Comparison of ENCODE assay signal across 27 cellular contexts in the genomic region with DNA sequence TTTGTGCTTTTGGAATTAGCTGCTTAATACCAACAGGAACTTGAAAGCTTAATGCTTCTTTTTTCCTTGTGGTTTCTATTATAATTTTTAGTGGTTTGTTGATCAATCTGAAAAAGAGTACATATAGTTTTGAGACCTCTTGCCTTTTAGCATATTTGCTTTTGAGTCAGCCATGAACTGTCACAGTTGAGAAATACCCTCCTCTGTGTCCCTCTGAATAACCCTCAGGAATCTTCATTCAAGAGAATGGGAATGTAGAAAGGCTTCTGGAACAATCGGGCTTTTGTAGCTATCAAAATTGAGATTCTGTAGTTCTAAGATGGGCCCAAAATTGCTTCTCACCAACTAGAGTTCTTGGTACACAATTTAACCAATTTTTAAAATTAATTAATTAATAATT.
DNase-seq lines count a peak whose midpoint lies in the region; ATAC-seq and TF ChIP-seq lines count a peak whose summit lies in the region.
"Had no signal": no experiment of that assay in that cellular context is flagged by ENCODE, and none has a peak within 500 bp of the region (broad histone marks: within the 10 kb centered on the region; RNA-seq: fewer than 3 reads in every experiment).

No MANE protein-coding gene starts in this region.

- no peaks in the 10 kb centered on the region for H4K20me1 ChIP-seq in Karpas-422 (ENCODE audit: insufficient read depth, low read depth, low read length)

- peak; percentile 72 for DNase-seq in HCEC 1CT
- peak; percentile 62 for DNase-seq in choroid plexus epithelial cell (ENCODE audit: low read depth)
- DNase-seq in foreskin fibroblast: peak; percentile 58 to 76
- no peak for DNase-seq in Karpas-422
- DNase-seq in right lobe of liver: no peak
- DNase-seq in erythroblast (lab: John Stamatoyannopoulos, UW): no peak
- DNase-seq: CD8-positive, alpha-beta T cell; DMS 273 treated with DMSO at 0.1 percent for 48 hours; DMS79; EL; GDM1; GOT3; NCI-H1092 treated with DMSO at 0.1 percent for 48 hours; NCI-H1436; NCI-H187; NCI-H2081 treated with DMSO at 0.1 percent for 48 hours; NCI-H2171; NCI-H226; NCI-H510A; NCI-H69; SIG-M5; SK-N-SH had no signal

- H3K9ac ChIP-seq in Karpas-422 (ENCODE audit: low read length): no peak overlapping the region
- H3K9ac ChIP-seq: SK-N-SH had no signal

- H3K4me3 ChIP-seq in choroid plexus epithelial cell (ENCODE audit: low read depth, low read length) (no peak overlapping the region), foreskin fibroblast (ENCODE audit: low read depth in 1 of 2, low read length in 2 of 2) (no peak overlapping the region), Karpas-422 (ENCODE audit: low read length) (no peak overlapping the region), right lobe of liver (no peak overlapping the region)
- H3K4me3 ChIP-seq: A549 had no signal

- H3K9me2 ChIP-seq in Karpas-422 (replicated peaks; ENCODE audit: insufficient read depth, low read length): no peaks in the 10 kb centered on the region
- H3K9me2 ChIP-seq: SK-N-SH had no signal

- no peak overlapping the region for H3K27ac ChIP-seq in Karpas-422 (ENCODE audit: low read length)
- H3K27ac ChIP-seq in right lobe of liver: no peak overlapping the region
- H3K27ac ChIP-seq: A549, C4-2B, HL-60 had no signal

- H3K9me3 ChIP-seq in Karpas-422 (ENCODE audit: low read length) (no peaks in the 10 kb centered on the region), right lobe of liver (no peaks in the 10 kb centered on the region)
- H3K9me3 ChIP-seq: A549, SK-N-SH had no signal

- ATAC-seq in right lobe of liver (no peak), HG03432 (IDR thresholded peaks at IDR 0.05; ENCODE audit: unreplicated experiment) (no peak)
- ATAC-seq: A549; CD8-positive, alpha-beta T cell; HCT116 had no signal

- H2AFZ ChIP-seq in Karpas-422 (ENCODE audit: low read length): no peak overlapping the region

- 26% methylated on average over 1 of the region's 1 CpG for WGBS in right lobe of liver (ENCODE audit: insufficient coverage, low coverage, low lambda C conversion rate, missing lambda C conversion rate)

- H3K4me2 ChIP-seq in Karpas-422 (ENCODE audit: low read depth, low read length, poor library complexity, severe bottlenecking): no peak overlapping the region
- H3K4me2 ChIP-seq: A549, SK-N-SH had no signal

- intact Hi-C loops in right lobe of liver (cut with DNase I): no loop called here

- TF ChIP-seq POLR2A in right lobe of liver (IDR thresholded peaks at IDR 0.05) (no peak), erythroblast (IDR thresholded peaks at IDR 0.05; ENCODE audit: low read length) (no peak)

- no peaks in the 10 kb centered on the region for H3K36me3 ChIP-seq in Karpas-422 (ENCODE audit: insufficient read depth, low read length)
- no peaks in the 10 kb centered on the region for H3K36me3 ChIP-seq in right lobe of liver

- H3K27me3 ChIP-seq in Karpas-422 (ENCODE audit: low read length) (no peaks in the 10 kb centered on the region), right lobe of liver (no peaks in the 10 kb centered on the region)

- peaks cover 28% of the 10 kb centered on the region for H3K4me1 ChIP-seq in Karpas-422 (ENCODE audit: low read length)
- no peaks in the 10 kb centered on the region for H3K4me1 ChIP-seq in right lobe of liver
- H3K4me1 ChIP-seq: A549 had no signal

- TF ChIP-seq CTCF in choroid plexus epithelial cell (conservative IDR thresholded peaks at IDR 0.05; ENCODE audit: low read depth, low read length) (no peak), foreskin fibroblast (IDR thresholded peaks at IDR 0.05; ENCODE audit: low read depth, low read length) (no peak), right lobe of liver (IDR thresholded peaks at IDR 0.05) (no peak)

- no peaks in the 10 kb centered on the region for H3K79me2 ChIP-seq in Karpas-422 (ENCODE audit: low read length)

Comparison
In these comparisons a context has a peak if more than half of its experiments do, and no peak if none do; other contexts are left out.
1. DNase-seq: peak in HCEC 1CT (single experiment), choroid plexus epithelial cell (single experiment) and foreskin fibroblast (2 of 2); none in Karpas-422 (single experiment), right lobe of liver (0 of 3) and erythroblast (0 of 2).